Comparison of ENCODE assay signal across 9 cellular contexts in genomic region chr1:116631554-116631953, GRCh38. TPM values are rescaled to one million over a fixed set of nuclear protein-coding genes. Genes with fewer than 3 reads are reported as not detected.
DNase-seq lines count a peak whose midpoint lies in the region; ATAC-seq, FAIRE-seq and TF ChIP-seq lines count a peak whose summit lies in the region.
"Not testable (repeated sequence)": the region's sequence is repeated elsewhere in the genome, so short reads cannot be mapped to it uniquely, and the experiment has no call there.
"Had no signal": no experiment of that assay in that cellular context is flagged by ENCODE, and none has a peak within 500 bp of the region (broad histone marks: within the 10 kb centered on the region; RNA-seq: fewer than 3 reads in every experiment).

No MANE protein-coding gene starts in this region.

- DNase-seq in DMS53 (lab: John Stamatoyannopoulos, UW) (peak; percentile 1), mucosa of gallbladder (ENCODE audit: low spot score) (peak; percentile 58), posterior vena cava (ENCODE audit: low spot score) (peak; percentile 13)
- DNase-seq in PC-9; GM12878 (ENCODE audit: low read depth, low spot score); breast epithelium (ENCODE audit: low spot score in 2 of 2); HepG2 (ENCODE audit: low spot score); type B pancreatic cell (ENCODE audit: extremely low spot score, unreplicated experiment): not testable (repeated sequence)

- POLR2A ChIA-PET in PC-9 (lab: Charles Lee; ENCODE audit: unreplicated experiment); GM12878 (lab: Charles Lee); HepG2 (lab: Yijun Ruan, JAX): not testable (repeated sequence)

- peak overlapping the region; percentile 22 for H3K4me3 Mint-ChIP-seq in type B pancreatic cell

- RAD21 ChIA-PET in GM12878 (lab: Charles Lee; ENCODE audit: unreplicated experiment) = interaction anchor here (0.6 to 0.8 kb wide), 2 partner anchors 10 to 22 kb away, joined by 3 to 4 read pairs; no protein-coding TSS in a partner anchor

- intact Hi-C loops in PC-9 (cut with micrococcal nuclease; ENCODE audit: unreplicated experiment); GM12878 (cut with micrococcal nuclease; ENCODE audit: unreplicated experiment); breast epithelium (cut with DNase I; ENCODE audit: low total_unique reads); HepG2 (cut with micrococcal nuclease; ENCODE audit: unreplicated experiment): not testable (repeated sequence)
- intact Hi-C loops in posterior vena cava (cut with DNase I) = loop anchor here in 1 of 2 donors (5.0 kb wide), 1 partner anchor 486 kb away; no protein-coding TSS in a partner anchor

- H2AFZ ChIP-seq in PC-9; GM12878 (ENCODE audit: control insufficient read depth, low read depth, low read length); HepG2 (ENCODE audit: low read length): not testable (repeated sequence)

- H3K4me1 Mint-ChIP-seq in type B pancreatic cell (ENCODE audit: unreplicated experiment) = peaks cover 60% of the 10 kb centered on the region

- peaks cover 41% of the 10 kb centered on the region for H3F3A ChIP-seq in PC-9 (ENCODE audit: insufficient read depth, low read depth)

- BruUV-seq in PC-9 (replicated peaks; lab: Mats Ljungman, UMichigan); GM12878 (replicated peaks; lab: Mats Ljungman, UMichigan); HepG2 (replicated peaks; lab: Mats Ljungman, UMichigan): not testable (repeated sequence)

- not testable (repeated sequence) for TF ChIP-seq EP300 in GM12878 (IDR thresholded peaks at IDR 0.05; ENCODE audit: borderline replicate concordance in 1 of 2, control insufficient read depth in 1 of 2, low read depth in 2 of 2, low read length in 2 of 2); HepG2 (IDR thresholded peaks at IDR 0.05; ENCODE audit: low read depth in 2 of 2, low read length in 2 of 2); HepG2 (CRISPR knock-in tag; IDR thresholded peaks at IDR 0.05; ENCODE audit: borderline replicate concordance)

- H3K4me1 ChIP-seq in PC-9 (replicated peaks; ENCODE audit: insufficient read depth) = peaks cover 94% of the 10 kb centered on the region
- H3K4me1 ChIP-seq in GM12878 (ENCODE audit: control insufficient read depth, insufficient read depth, low read length) = peaks cover 21% of the 10 kb centered on the region
- not testable (repeated sequence) for H3K4me1 ChIP-seq in breast epithelium; HepG2 (ENCODE audit: insufficient read depth, low read length)

- not testable (repeated sequence) for H3K9me2 ChIP-seq in PC-9 (ENCODE audit: insufficient read depth)

- not testable (repeated sequence) for H3K27me3 ChIP-seq in PC-9 (ENCODE audit: insufficient read depth, low read depth); GM12878 (replicated peaks in 1 of 2; ENCODE audit: control insufficient read depth in 2 of 2, insufficient read depth in 2 of 2, low read length in 1 of 2); breast epithelium; HepG2 (ENCODE audit: control insufficient read depth in 1 of 2, insufficient read depth in 2 of 2, low read length in 2 of 2)

- peaks cover 26% of the 10 kb centered on the region for H3K36me3 Mint-ChIP-seq in type B pancreatic cell

- in situ Hi-C loops in GM12878 (cut with MboI); HepG2 (cut with HindIII; ENCODE audit: extremely low pct_ligation_motif_present, low pct_unique_long_range_greater_than_20kb): not testable (repeated sequence)

- 0% methylated on average over 2 of the region's 2 CpGs for WGBS in GM12878 (ENCODE audit: insufficient coverage, insufficient replicate concordance, low lambda C conversion rate, missing lambda C conversion rate)
- 19% methylated on average over 2 of the region's 2 CpGs for WGBS in HepG2 (ENCODE audit: low lambda C conversion rate)

- not testable (repeated sequence) for H3K9ac ChIP-seq in GM12878 (ENCODE audit: control insufficient read depth, insufficient read depth, low read length); HepG2 (ENCODE audit: insufficient read depth, low read depth, low read length)

- not testable (repeated sequence) for FAIRE-seq in GM12878 (lab: Jason Lieb, UNC); HepG2 (lab: Jason Lieb, UNC)

- TF ChIP-seq RAD21 in GM12878 (IDR thresholded peaks at IDR 0.05; ENCODE audit: insufficient read depth, low read depth, low read length); HepG2 (CRISPR knock-in tag; IDR thresholded peaks at IDR 0.05): not testable (repeated sequence)

- CTCF ChIA-PET in PC-9 (lab: Charles Lee); HepG2 (lab: Yijun Ruan, JAX; ENCODE audit: low intra/inter-chr PET ratio, low total read pairs): not testable (repeated sequence)
- CTCF ChIA-PET in GM12878 (lab: Yijun Ruan, JAX) = interaction anchor here (0.8 to 2.9 kb wide), 6 partner anchors 9 to 146 kb away, joined by 3 to 13 read pairs (median 3); no protein-coding TSS in a partner anchor

- not testable (repeated sequence) for H3K4me3 ChIP-seq in PC-9; GM12878; breast epithelium; HepG2 (replicated peaks in 1 of 3; ENCODE audit: insufficient read depth in 1 of 3, low read depth in 2 of 3, low read length in 3 of 3)

- not testable (repeated sequence) for H3K27ac Mint-ChIP-seq in type B pancreatic cell

- TF ChIP-seq POLR2A in GM12878 (IDR thresholded peaks at IDR 0.05; ENCODE audit: low read depth, low read length); breast epithelium (IDR thresholded peaks at IDR 0.05); HepG2 (IDR thresholded peaks at IDR 0.05; ENCODE audit: insufficient read depth in 1 of 2, low read depth in 2 of 2, low read length in 2 of 2): not testable (repeated sequence)

- H3K27ac ChIP-seq in PC-9 = peak overlapping the region; percentile 75
- not testable (repeated sequence) for H3K27ac ChIP-seq in GM12878 (ENCODE audit: control insufficient read depth, insufficient read depth); HepG2 (ENCODE audit: extremely low read length, insufficient read depth, low read length)
- H3K27ac ChIP-seq in breast epithelium = peak overlapping the region; percentile 78 to 83

- TF ChIP-seq CTCF in PC-9 (conservative IDR thresholded peaks at IDR 0.05); GM12878 (IDR thresholded peaks at IDR 0.05 in 2 of 3, conservative IDR thresholded peaks at IDR 0.05 in 1 of 3; ENCODE audit: control insufficient read depth in 2 of 3, extremely low read depth in 1 of 3, insufficient read depth in 1 of 3, low read depth in 3 of 3, low read length in 3 of 3); breast epithelium (IDR thresholded peaks at IDR 0.05); HepG2 (CRISPR knock-in tag; IDR thresholded peaks at IDR 0.05); type B pancreatic cell (conservative IDR thresholded peaks at IDR 0.05): not testable (repeated sequence)

- H3K27me3 Mint-ChIP-seq in type B pancreatic cell = not testable (repeated sequence)

- H3K9me3 ChIP-seq in PC-9 (ENCODE audit: insufficient read depth, low read depth); GM12878 (replicated peaks; ENCODE audit: control insufficient read depth, insufficient read depth, low read length); breast epithelium; HepG2 (ENCODE audit: low read length): not testable (repeated sequence)

- H3K9me3 Mint-ChIP-seq in type B pancreatic cell = peaks cover 12% of the 10 kb centered on the region

- H3K4me2 ChIP-seq in PC-9 = peak overlapping the region; percentile 62
- H3K4me2 ChIP-seq in GM12878 (ENCODE audit: control insufficient read depth, insufficient read depth); HepG2 (ENCODE audit: low read depth, low read length): not testable (repeated sequence)

- H3K36me3 ChIP-seq in PC-9 (ENCODE audit: low read depth); GM12878 (ENCODE audit: control insufficient read depth in 2 of 2, insufficient read depth in 2 of 2, low read length in 1 of 2); breast epithelium; HepG2 (replicated peaks in 1 of 2; ENCODE audit: control insufficient read depth in 1 of 2, insufficient read depth in 2 of 2, low read length in 2 of 2): not testable (repeated sequence)

- SMC1A ChIA-PET in GM12878 (lab: Charles Lee; ENCODE audit: uncharacterized antibody, unreplicated experiment) = interaction anchor here (0.7 to 2.4 kb wide), 6 partner anchors 10 to 89 kb away, joined by 3 to 11 read pairs (median 5); no protein-coding TSS in a partner anchor

- H3K79me2 ChIP-seq in PC-9 (ENCODE audit: low read depth) = peaks cover 77% of the 10 kb centered on the region
- H3K79me2 ChIP-seq in GM12878 (ENCODE audit: control insufficient read depth, insufficient read depth, low read length); HepG2 (ENCODE audit: insufficient read depth, low read length): not testable (repeated sequence)

- H4K20me1 ChIP-seq in PC-9 (ENCODE audit: insufficient read depth); GM12878 (ENCODE audit: control insufficient read depth, insufficient read depth); HepG2 (ENCODE audit: insufficient read depth, low read length): not testable (repeated sequence)

- ATAC-seq in GM12878, HepG2: not testable (repeated sequence)

RNA-seq across cellular contexts. Expression of gene IGSF3, which starts 36.0 kb away (rescaled TPM):
- total RNA-seq in PC-9 (2021) (27.8 and 30.1 TPM in 2 replicates), GM12878 (2014; rRNA removed) (16.4 and 16.5 TPM in 2 replicates), GM12878 (2014; rRNA removed; fragmentation: Illumina TruSeq; extraction: Trizol) (10.4 and 10.9 TPM in 2 replicates), GM12878 (2021) (18.0 and 20.4 TPM in 2 replicates), breast epithelium (10 to 100 TPM in 2 of 3 donors, 1 to 10 TPM in 1; 1.1 to 21.6 (median 19.6) TPM), HepG2 (2016; rRNA removed; fragmentation: Illumina TruSeq; extraction: Trizol) (0.03 and 0.11 TPM in 2 replicates), mucosa of gallbladder (21.6 TPM), posterior vena cava (1 to 10 TPM; 2.2 to 3.0 TPM), type B pancreatic cell (ENCODE audit: low replicate concordance) (42.9 and 48.4 TPM in 2 replicates)
- 36.7 and 39.8 TPM in 2 replicates for total RNA-seq in GM12878 (2013; cell fraction: nucleolus; rRNA removed)
- polyA plus RNA-seq in GM12878 (2011; ENCODE audit: low read depth) = 0.66 TPM
- polyA plus RNA-seq in GM12878 (2011; rRNA removed) (6.3 and 8.7 TPM in 2 replicates), GM12878 (2014; fragmentation: Illumina TruSeq; extraction: Trizol) (11.7 and 12.6 TPM in 2 replicates), GM12878 (2014; fragmentation: Nextera tagmentation; extraction: Ambion mirVana) (1 to 10 TPM; 1.4 to 2.3 TPM), GM12878 (2014; rRNA removed) (12.2 and 13.7 TPM in 2 replicates), GM12878 (2016; fragmentation: Nextera tagmentation; extraction: Ambion mirVana) (1 to 10 TPM; 3.4 to 5.0 TPM), HepG2 (2011; rRNA removed) (0.16 and 0.18 TPM in 2 replicates)
- 9.6 and 10.6 TPM in 2 replicates for polyA plus RNA-seq in GM12878 (2011; cell fraction: cytosol; rRNA removed)
- 9.5 and 11.0 TPM in 2 replicates for polyA plus RNA-seq in GM12878 (2011; cell fraction: nucleus; rRNA removed)
- 0.92 and 1.3 TPM in 2 replicates for polyA plus RNA-seq in GM12878 (2012)
- polyA minus RNA-seq in GM12878 (2011; rRNA and poly(A)+ RNA removed) = 11.1 and 21.7 TPM in 2 replicates
- 4.8 and 6.0 TPM in 2 replicates for polyA minus RNA-seq in GM12878 (2011; cell fraction: cytosol; rRNA and poly(A)+ RNA removed)
- polyA minus RNA-seq in GM12878 (2011; cell fraction: nucleus; rRNA and poly(A)+ RNA removed) = 6.0 and 7.7 TPM in 2 replicates
- total RNA-seq in HepG2 (2016; cell fraction: cytosol; rRNA removed; fragmentation: Illumina TruSeq; extraction: Trizol; ENCODE audit: low read depth) = not detected in 2 replicates
- 0.04 and 0.13 TPM in 2 replicates for total RNA-seq in HepG2 (2016; cell fraction: insoluble cytoplasmic fraction; rRNA removed; fragmentation: Illumina TruSeq; extraction: Trizol)
- 0.03 TPM in 2 replicates for total RNA-seq in HepG2 (2016; cell fraction: membrane; rRNA removed; fragmentation: Illumina TruSeq; extraction: Trizol)
- 0.12 and 0.19 TPM in 2 replicates for total RNA-seq in HepG2 (2016; cell fraction: nucleus; rRNA removed; fragmentation: Illumina TruSeq; extraction: Trizol)
- 0.17 and 0.20 TPM in 2 replicates for polyA plus RNA-seq in HepG2 (2011; cell fraction: cytosol; rRNA removed)
- 0.12 and 1.2 TPM in 2 replicates for polyA plus RNA-seq in HepG2 (2011; cell fraction: nucleus; rRNA removed)
- polyA plus RNA-seq in HepG2 (2012) = 0.92 and 1.3 TPM in 2 replicates
- polyA plus RNA-seq in HepG2 (2016; cell fraction: cytosol; fragmentation: Illumina TruSeq; extraction: Trizol; ENCODE audit: low read depth) = not detected in 2 replicates
- polyA plus RNA-seq in HepG2 (2016; cell fraction: insoluble cytoplasmic fraction; fragmentation: Illumina TruSeq; extraction: Trizol; ENCODE audit: low read depth) = 0.04 TPM in 1 of 2 replicates, not detected in the other
- polyA plus RNA-seq in HepG2 (2016; cell fraction: membrane; fragmentation: Illumina TruSeq; extraction: Trizol; ENCODE audit: low read depth) = not detected in 2 replicates
- polyA plus RNA-seq in HepG2 (2016; cell fraction: nucleus; fragmentation: Illumina TruSeq; extraction: Trizol; ENCODE audit: insufficient read depth, low read depth) = 0.08 TPM in 1 of 2 replicates, not detected in the other
- polyA minus RNA-seq in HepG2 (2011; rRNA and poly(A)+ RNA removed; ENCODE audit: low replicate concordance) = 0.56 and 10.7 TPM in 2 replicates
- 0.40 and 0.44 TPM in 2 replicates for polyA minus RNA-seq in HepG2 (2011; cell fraction: cytosol; rRNA and poly(A)+ RNA removed)
- polyA minus RNA-seq in HepG2 (2011; cell fraction: nucleus; rRNA and poly(A)+ RNA removed) = 0.12 and 0.13 TPM in 2 replicates
- polyA plus RNA-seq: CD4-positive, alpha-beta memory T cell had no signal
